ENCODE assay signal across 8 cellular contexts in genomic region chr17:55750750-55751641, GRCh38. TPM values are rescaled to one million over a fixed set of nuclear protein-coding genes. Genes with fewer than 3 reads are reported as not detected.
DNase-seq lines count a peak whose midpoint lies in the region; ATAC-seq and TF ChIP-seq lines count a peak whose summit lies in the region.

TSS of gene PCTP (plus strand) at chr17:55751051. CDS start at chr17:55751104, 53 bp downstream.

- TF ChIP-seq POLR2A in gastroesophageal sphincter (IDR thresholded peaks at IDR 0.05): peak; percentile 79 to 80

- H3K9me3 Mint-ChIP-seq in activated naive CD4-positive, alpha-beta T cell treated with anti-CD3 and anti-CD28 coated beads for 36 hours: no peaks in the 10 kb centered on the region

- peak; percentile 100 for ATAC-seq in GM21619 (IDR thresholded peaks at IDR 0.05; ENCODE audit: unreplicated experiment)
- ATAC-seq in gastroesophageal sphincter: peak; percentile 99

- peaks cover 12% of the 10 kb centered on the region for H3K4me1 Mint-ChIP-seq in activated naive CD4-positive, alpha-beta T cell treated with anti-CD3 and anti-CD28 coated beads for 36 hours (ENCODE audit: low read depth)

- CTCF ChIA-PET in activated naive CD4-positive, alpha-beta T cell treated with anti-CD3 and anti-CD28 coated beads for 36 hours (lab: Charles Lee): interaction anchor here (0.6 to 2.8 kb wide), 9 partner anchors 11 to 224 kb away, joined by 3 to 22 read pairs (median 3); no protein-coding TSS in a partner anchor

- TF ChIP-seq RAD21 in Ishikawa (IDR thresholded peaks at IDR 0.05; ENCODE audit: low read depth): no peak

- H3K36me3 Mint-ChIP-seq in activated naive CD4-positive, alpha-beta T cell treated with anti-CD3 and anti-CD28 coated beads for 36 hours (ENCODE audit: low read depth): no peaks in the 10 kb centered on the region

- WGBS in gastroesophageal sphincter (ENCODE audit: low coverage in 1 of 2), 2 donors: 0% methylated on average over 3 of the region's 53 CpGs; no CpG with 5 or more reads in 1 of the 2 donors

- H3K27me3 Mint-ChIP-seq in activated naive CD4-positive, alpha-beta T cell treated with anti-CD3 and anti-CD28 coated beads for 36 hours (ENCODE audit: low read depth): peaks cover 18% of the 10 kb centered on the region

- H3K36me3 ChIP-seq in SJSA1: peaks cover 35% of the 10 kb centered on the region
- H3K36me3 ChIP-seq in gastroesophageal sphincter: peaks cover 0 to 12% of the 10 kb centered on the region in 2 donors
- H3K36me3 ChIP-seq in neutrophil: peaks cover 6% of the 10 kb centered on the region

- 0 out of 2 replicates have a peak, but pooled peaks cover 4% of the 10 kb centered on the region for H3K27me3 ChIP-seq in SJSA1 (replicated peaks)
- H3K27me3 ChIP-seq in gastroesophageal sphincter: no peaks in the 10 kb centered on the region
- H3K27me3 ChIP-seq in neutrophil: no peaks in the 10 kb centered on the region

- no peaks in the 10 kb centered on the region for H3K9me3 ChIP-seq in SJSA1 (replicated peaks)
- H3K9me3 ChIP-seq in gastroesophageal sphincter: no peaks in the 10 kb centered on the region
- H3K9me3 ChIP-seq in neutrophil: no peaks in the 10 kb centered on the region

- intact Hi-C loops in activated naive CD4-positive, alpha-beta T cell treated with anti-CD3 and anti-CD28 coated beads for 36 hours (cut with micrococcal nuclease): loop anchor here (1.0 to 5.0 kb wide), 4 partner anchors 17 to 329 kb away; partner anchors contain the start of gene MMD

- TF ChIP-seq EP300 in Ishikawa (IDR thresholded peaks at IDR 0.05; ENCODE audit: borderline replicate concordance): no peak
- TF ChIP-seq EP300 in gastroesophageal sphincter (IDR thresholded peaks at IDR 0.05): no peak

- H3K4me3 ChIP-seq in SJSA1 (peak within 1 kb of the TSS; percentile 64), gastroesophageal sphincter (peak within 1 kb of the TSS; percentile 66 to 71), neutrophil (ENCODE audit: low read depth in 1 of 2, low read length in 1 of 2) (peak within 1 kb of the TSS; percentile 81 to 87)

- H3K27ac Mint-ChIP-seq in activated naive CD4-positive, alpha-beta T cell treated with anti-CD3 and anti-CD28 coated beads for 36 hours: no peak within 1 kb of the TSS

- peaks cover 19% of the 10 kb centered on the region for H3K4me1 ChIP-seq in SJSA1 (replicated peaks)
- peaks cover 8 to 35% (median 9%) of the 10 kb centered on the region in 3 donors for H3K4me1 ChIP-seq in gastroesophageal sphincter
- peaks cover 24 to 27% of the 10 kb centered on the region in 2 experiments for H3K4me1 ChIP-seq in neutrophil (ENCODE audit: control insufficient read depth in 1 of 2, insufficient read depth in 1 of 2, low read depth in 1 of 2, low read length in 1 of 2)

- H3K27ac ChIP-seq in SJSA1 (peak within 1 kb of the TSS; percentile 63), gastroesophageal sphincter (peak within 1 kb of the TSS; percentile 41 to 94 (median 88)), neutrophil (peak within 1 kb of the TSS; percentile 89), substantia nigra (ENCODE audit: low read depth, low read length, poor library complexity, severe bottlenecking) (peak within 1 kb of the TSS; percentile 66)

- peak in 3 of 4 experiments; percentile 58 to 60 (median 59) for TF ChIP-seq CTCF in gastroesophageal sphincter (IDR thresholded peaks at IDR 0.05)
- peak; percentile 67 for TF ChIP-seq CTCF in neutrophil (IDR thresholded peaks at IDR 0.05)

- DNase-seq in DMS79 treated with DMSO at 0.1 percent for 48 hours (lab: John Stamatoyannopoulos, UW) (peak; percentile 42), SJSA1 (ENCODE audit: low read depth in 1 of 2, low spot score in 2 of 2) (peak; percentile 98 to 99), substantia nigra (lab: John Stamatoyannopoulos, UW) (peak; percentile 25 to 92 (median 76))
- peak; percentile 92 for DNase-seq in activated naive CD4-positive, alpha-beta T cell treated with anti-CD3 and anti-CD28 coated beads for 36 hours

- H3K4me3 Mint-ChIP-seq in activated naive CD4-positive, alpha-beta T cell treated with anti-CD3 and anti-CD28 coated beads for 36 hours: peak within 1 kb of the TSS; percentile 82

TF ChIP-seq in Ishikawa, 13 proteins besides CTCF, POLR2A, EP300 and RAD21:
- TF ChIP-seq USF1 (IDR thresholded peaks at IDR 0.05): 0 out of 2 replicates have a peak, but pooled peaks have one; percentile 9
- peak; percentile 46; the same call in 1 of the 2 replicates for TF ChIP-seq YY1 (IDR thresholded peaks at IDR 0.05; ENCODE audit: low read depth)
- peak; percentile 19; the same call in 1 of the 2 replicates for TF ChIP-seq FOXM1 (IDR thresholded peaks at IDR 0.05; ENCODE audit: borderline replicate concordance, low read depth)
- TF ChIP-seq TAF1 (IDR thresholded peaks at IDR 0.05; ENCODE audit: low read depth): peak; percentile 86
- no peak for TF ChIP-seq EGR1 (IDR thresholded peaks at IDR 0.05)
- no peak for TF ChIP-seq REST (IDR thresholded peaks at IDR 0.05; ENCODE audit: low read depth)
- TF ChIP-seq TEAD4 (IDR thresholded peaks at IDR 0.05): no peak
- no peak; the same call in none of the 2 replicates for TF ChIP-seq NFIC (IDR thresholded peaks at IDR 0.05)
- no peak for TF ChIP-seq CREB1 (IDR thresholded peaks at IDR 0.05; ENCODE audit: low read depth)
- TF ChIP-seq ZBTB7A (IDR thresholded peaks at IDR 0.05; ENCODE audit: low read depth): peak; percentile 71; the same call in 1 of the 2 replicates
- peak; percentile 63 for TF ChIP-seq MAX (IDR thresholded peaks at IDR 0.05)
- TF ChIP-seq CEBPB (IDR thresholded peaks at IDR 0.05): no peak
- TF ChIP-seq TCF12 (IDR thresholded peaks at IDR 0.05; ENCODE audit: low read depth): peak; percentile 65; the same call in 1 of the 2 replicates

RNA-seq across cellular contexts. Expression of gene PCTP, which starts in this region (rescaled TPM):
- total RNA-seq in SJSA1 (2014; rRNA removed; shearing (Covaris generic)): 99.0 and 108 TPM in 2 replicates
- total RNA-seq in activated naive CD4-positive, alpha-beta T cell treated with anti-CD3 and anti-CD28 coated beads for 36 hours: 10 to 100 TPM in 1 of 2 experiments, 1 to 10 TPM in 1; 8.8 to 10.3 TPM
- 10 to 100 TPM; 11.3 to 27.3 (median 18.8) TPM for total RNA-seq in gastroesophageal sphincter

Comparison
In these comparisons a context has a peak if more than half of its experiments do, and no peak if none do; other contexts are left out.
1. Peak in every context shown above with its lines: DNase-seq, ATAC-seq, H3K4me3 ChIP-seq and H3K27ac ChIP-seq.
2. DNase-seq: peak in every context shown above with its lines; median percentile 98 in SJSA1; 92 in activated naive CD4-positive, alpha-beta T cell treated with anti-CD3 and anti-CD28 coated beads for 36 hours; 76 in substantia nigra; 42 in DMS79 treated with DMSO at 0.1 percent for 48 hours.